Comparison of ENCODE assay signal across 12 cellular contexts in the genomic region with DNA sequence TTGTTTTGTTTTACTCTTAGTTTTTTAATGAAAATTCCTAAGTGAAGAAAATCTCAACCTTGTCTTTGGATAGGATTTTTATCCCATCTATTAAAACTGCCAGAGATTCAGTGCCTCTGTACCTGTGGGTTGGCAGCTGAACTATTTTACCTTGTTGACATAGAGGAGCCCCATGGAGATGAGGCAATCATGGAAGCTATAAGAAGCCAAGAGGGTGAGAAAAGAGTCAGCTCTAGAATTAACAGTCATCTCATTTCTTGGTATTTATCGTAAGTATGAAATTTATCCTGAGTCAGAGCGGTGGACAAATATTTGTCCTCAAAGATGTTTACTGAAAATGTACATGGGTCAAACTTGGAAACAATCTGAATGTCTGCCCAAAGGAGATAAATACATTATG.
"Had no signal": no experiment of that assay in that cellular context is flagged by ENCODE, and none has a peak within 500 bp of the region (broad histone marks: within the 10 kb centered on the region; RNA-seq: fewer than 3 reads in every experiment).

No MANE protein-coding gene starts in this region.

- H3K27me3 Mint-ChIP-seq: progenitor cell of endocrine pancreas, type B pancreatic cell had no signal

- DNase-seq: activated gamma-delta T cell; adrenal gland; central memory CD4-positive, alpha-beta T cell; effector CD4-positive, alpha-beta T cell; heart left ventricle; occipital lobe; right cardiac atrium; substantia nigra; T1000 had no signal

- H3K36me3 Mint-ChIP-seq: type B pancreatic cell had no signal

- H3K27ac Mint-ChIP-seq: nephron, progenitor cell of endocrine pancreas, type B pancreatic cell had no signal

- H3K4me3 Mint-ChIP-seq: nephron, type B pancreatic cell had no signal

- H3K9me3 Mint-ChIP-seq: nephron, type B pancreatic cell had no signal
